ENCODE assay signal across 7 cellular contexts in genomic region chr2:150355440-150355839, GRCh38.
"Had no signal": no experiment of that assay in that cellular context is flagged by ENCODE, and none has a peak within 500 bp of the region (broad histone marks: within the 10 kb centered on the region; RNA-seq: fewer than 3 reads in every experiment).

No MANE protein-coding gene starts in this region.

- ATAC-seq: HepG2 had no signal

- H3K4me3 ChIP-seq: GM23248 had no signal

- H3K27me3 Mint-ChIP-seq: IgD-negative memory B cell had no signal

- H3K27ac ChIP-seq: GM23248, HL-60 had no signal

- H3K9me3 Mint-ChIP-seq: H9 had no signal

- DNase-seq: GM23248, GOT3, H9, HCEC 1CT had no signal

- H3K27ac Mint-ChIP-seq: H9, IgD-negative memory B cell had no signal

- H3K4me3 Mint-ChIP-seq: H9, IgD-negative memory B cell had no signal

- H3K9ac ChIP-seq: GM23248 had no signal
